Comparison of ENCODE assay signal across 30 cellular contexts in the genomic region with DNA sequence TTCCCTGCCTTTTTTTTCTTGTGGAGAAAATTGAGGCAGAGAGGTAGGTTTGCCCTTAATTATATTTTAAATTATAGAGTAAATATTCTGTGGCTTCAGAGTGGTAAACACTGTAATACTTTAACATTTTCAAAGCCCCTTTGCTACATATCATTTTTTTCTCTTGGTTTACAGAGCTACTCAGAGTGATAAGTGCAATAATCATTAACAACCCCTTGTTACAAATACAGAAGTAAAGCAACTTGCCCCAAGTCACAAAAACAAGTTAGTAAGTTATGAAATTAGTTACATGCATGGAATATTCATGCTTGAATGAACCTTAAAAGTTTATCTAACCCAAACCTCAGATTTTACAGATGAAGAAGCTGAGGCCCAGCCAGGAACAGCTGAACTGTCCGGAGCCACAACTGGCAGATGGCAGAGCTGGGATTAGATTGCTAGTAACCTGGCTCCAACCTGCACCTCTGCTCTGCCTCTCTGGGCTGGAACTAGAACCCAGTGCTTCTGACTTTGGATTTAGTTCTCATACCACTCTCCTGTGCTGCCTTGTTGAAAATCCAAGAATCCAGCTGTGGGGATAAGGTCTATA. TPM values are rescaled to one million over a fixed set of nuclear protein-coding genes. Genes with fewer than 3 reads are reported as not detected.
"Had no signal": no experiment of that assay in that cellular context is flagged by ENCODE, and none has a peak within 500 bp of the region (broad histone marks: within the 10 kb centered on the region; RNA-seq: fewer than 3 reads in every experiment).

No MANE protein-coding gene starts in this region.

- H3K27ac ChIP-seq: esophagus muscularis mucosa, foreskin keratinocyte, gastrocnemius medialis, heart left ventricle, WERI-Rb-1 had no signal

- DNase-seq: activated B cell treated with CpG ODN at 0.5 μM for 24 hours; activated CD4-positive, alpha-beta memory T cell treated with anti-CD3 and anti-CD28 coated beads for 36 hours; activated CD4-positive, alpha-beta T cell treated with anti-CD3 and anti-CD28 coated beads, Interleukin-2, amount 10 ng/mL, durations not matched to agents 24 days and 14 days; activated effector memory CD4-positive, alpha-beta T cell treated with Interleukin-2 at 50 U/mL for 16 hours; activated gamma-delta T cell treated with Interleukin-2 at 50 U/mL for 16 hours; activated naive CD4-positive, alpha-beta T cell treated with anti-CD3 and anti-CD28 coated beads, Interleukin-2, amount 50 U/mL, for 16 hours; activated naive CD4-positive, alpha-beta T cell treated with Interleukin-2 at 50 U/mL for 16 hours; activated T-cell treated with anti-CD3 and anti-CD28 coated beads, Interleukin-2, amount 50 U/mL, for 4 hours; amniotic stem cell; anterior cingulate cortex; caudate nucleus; cortex of kidney; dermis blood vessel endothelial cell; effector CD4-positive, alpha-beta T cell; effector memory CD8-positive, alpha-beta T cell; erythroblast; foreskin keratinocyte; gastrocnemius medialis; glutamatergic neuron; heart left ventricle; T-helper 17 cell; T1000; WERI-Rb-1 had no signal

- H3K36me3 Mint-ChIP-seq: activated CD4-positive, alpha-beta memory T cell treated with anti-CD3 and anti-CD28 coated beads for 36 hours had no signal

- H3K4me3 ChIP-seq: esophagus muscularis mucosa, gastrocnemius medialis, heart left ventricle had no signal

- H3K36me3 ChIP-seq: esophagus muscularis mucosa, gastrocnemius medialis, heart left ventricle, WERI-Rb-1 had no signal

- H3K4me1 ChIP-seq: esophagus muscularis mucosa, foreskin keratinocyte, gastrocnemius medialis, heart left ventricle had no signal

- ATAC-seq: activated CD4-positive, CD25-positive, alpha-beta regulatory T cell treated with anti-CD3 and anti-CD28 coated beads, Interleukin-2, amount 50 U/mL, for 24 hours; activated T-cell treated with anti-CD3 and anti-CD28 coated beads, Interleukin-2, amount 50 U/mL, for 4 hours; activated T-helper 17 cell treated with anti-CD3 and anti-CD28 coated beads, Interleukin-2, amount 50 U/mL, for 72 hours; effector memory CD8-positive, alpha-beta T cell; foreskin keratinocyte; gastrocnemius medialis; heart left ventricle; T-helper 17 cell had no signal

- H3K4me3 Mint-ChIP-seq: activated B cell treated with CpG ODN at 0.5 μM for 24 hours; activated CD4-positive, alpha-beta memory T cell treated with anti-CD3 and anti-CD28 coated beads for 36 hours; activated CD4-positive, alpha-beta T cell treated with anti-CD3 and anti-CD28 coated beads, Interleukin-2, amount 10 ng/mL, durations not matched to agents 24 days and 14 days; activated naive CD8-positive, alpha-beta T cell; activated T-cell treated with anti-CD3 and anti-CD28 coated beads, Interleukin-2, amount 50 U/mL, for 4 hours; activated T-helper 17 cell treated with anti-CD3 and anti-CD28 coated beads, Interleukin-2, amount 50 U/mL, for 72 hours; effector memory CD8-positive, alpha-beta T cell; T-helper 17 cell; T-helper 2 cell treated with Interferon-gamma antibody and Interleukin-4, amounts not matched to agents 5 μg/mL and 100 μg/mL, for 36 hours had no signal

- H3K27me3 ChIP-seq: esophagus muscularis mucosa, foreskin keratinocyte, heart left ventricle had no signal

- H3K4me1 Mint-ChIP-seq: activated B cell treated with CpG ODN at 0.5 μM for 24 hours; activated CD4-positive, alpha-beta T cell treated with anti-CD3 and anti-CD28 coated beads, Interleukin-2, amount 10 ng/mL, durations not matched to agents 24 days and 14 days; activated T-helper 17 cell treated with anti-CD3 and anti-CD28 coated beads, Interleukin-2, amount 50 U/mL, for 72 hours; T-helper 17 cell had no signal

- FAIRE-seq: astrocyte, colon had no signal

- H3K27ac Mint-ChIP-seq: activated B cell treated with CpG ODN at 0.5 μM for 24 hours; activated CD4-positive, alpha-beta memory T cell treated with anti-CD3 and anti-CD28 coated beads for 36 hours; activated CD4-positive, alpha-beta T cell treated with anti-CD3 and anti-CD28 coated beads, Interleukin-2, amount 10 ng/mL, durations not matched to agents 24 days and 14 days; activated naive CD8-positive, alpha-beta T cell; activated T-helper 17 cell treated with anti-CD3 and anti-CD28 coated beads, Interleukin-2, amount 50 U/mL, for 72 hours; effector memory CD8-positive, alpha-beta T cell; T-helper 17 cell; T-helper 2 cell treated with Interferon-gamma antibody and Interleukin-4, amounts not matched to agents 5 μg/mL and 100 μg/mL, for 36 hours had no signal

RNA-seq across cellular contexts. Expression of gene TNN, which starts 48.7 kb away (rescaled TPM):
- total RNA-seq: activated B cell treated with CpG ODN at 0.5 μM for 24 hours; activated CD4-positive, alpha-beta T cell treated with anti-CD3 and anti-CD28 coated beads, Interleukin-2, amount 10 ng/mL, durations not matched to agents 24 days and 14 days; activated T-cell treated with anti-CD3 and anti-CD28 coated beads, Interleukin-2, amount 50 U/mL, for 4 hours; activated T-helper 17 cell treated with anti-CD3 and anti-CD28 coated beads, Interleukin-2, amount 50 U/mL, for 72 hours; dermis blood vessel endothelial cell; foreskin keratinocyte; T-helper 17 cell had no signal
- polyA plus RNA-seq: foreskin keratinocyte had no signal
